In genomic region chr4:115851918-115852766, GRCh38 we compare ENCODE assay signal across 2 cellular contexts.
TF ChIP-seq lines count a peak whose summit lies in the region.

No MANE protein-coding gene starts in this region.

TF ChIP-seq in GM23338, 12 proteins besides CTCF, POLR2A, EP300 and RAD21 (continued from another document):
- TF ChIP-seq EZH2phosphoT487 (IDR thresholded peaks at IDR 0.05; ENCODE audit: unreplicated experiment) (no peak), ZNF114 (CRISPR knock-in tag; IDR thresholded peaks at IDR 0.05) (0 out of 2 replicates have a peak, but pooled peaks have one; percentile 54)

TF ChIP-seq in IMR-90, 13 proteins besides CTCF, POLR2A, EP300 and RAD21 (continued from another document):
- TF ChIP-seq, protein P1, sequence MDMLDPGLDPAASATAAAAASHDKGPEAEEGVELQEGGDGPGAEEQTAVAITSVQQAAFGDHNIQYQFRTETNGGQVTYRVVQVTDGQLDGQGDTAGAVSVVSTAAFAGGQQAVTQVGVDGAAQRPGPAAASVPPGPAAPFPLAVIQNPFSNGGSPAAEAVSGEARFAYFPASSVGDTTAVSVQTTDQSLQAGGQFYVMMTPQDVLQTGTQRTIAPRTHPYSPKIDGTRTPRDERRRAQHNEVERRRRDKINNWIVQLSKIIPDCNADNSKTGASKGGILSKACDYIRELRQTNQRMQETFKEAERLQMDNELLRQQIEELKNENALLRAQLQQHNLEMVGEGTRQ (IDR thresholded peaks at IDR 0.05; ENCODE audit: low read depth, low read length) = no peak
- TF ChIP-seq RCOR1 (IDR thresholded peaks at IDR 0.05; ENCODE audit: insufficient replicate concordance, low read length) = no peak
- no peak for TF ChIP-seq FOS (IDR thresholded peaks at IDR 0.05; ENCODE audit: low read depth, low read length)
- TF ChIP-seq RFX5 (IDR thresholded peaks at IDR 0.05; ENCODE audit: low read depth, low read length) = no peak
- peak; percentile 82 for TF ChIP-seq MAFK (IDR thresholded peaks at IDR 0.05; ENCODE audit: low read depth, low read length)
